1 cellular context compared by ENCODE assay signal in the genomic region with DNA sequence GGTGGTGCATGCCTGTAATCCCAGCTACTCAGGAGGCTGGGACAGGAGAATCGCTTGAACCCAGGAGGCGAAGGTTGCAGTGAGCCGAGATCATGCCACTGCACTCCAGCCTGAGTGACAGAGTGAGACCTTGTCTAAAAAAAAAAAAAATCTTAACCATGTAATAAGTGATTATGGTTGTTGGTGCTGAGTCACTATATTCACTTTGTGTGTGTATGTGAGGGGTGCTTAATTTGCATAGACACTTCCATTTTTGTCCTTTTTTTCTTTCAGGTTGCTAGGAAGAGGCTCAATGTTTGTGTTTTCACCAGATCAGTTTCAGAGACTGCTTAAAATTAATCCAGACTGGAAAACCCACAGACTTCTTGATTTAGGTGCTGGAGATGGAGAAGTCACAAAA.
TF ChIP-seq lines count a peak whose summit lies in the region.

No MANE protein-coding gene starts in this region.

TF ChIP-seq in HEK293, 187 proteins besides CTCF, POLR2A, EP300 and RAD21:
- TF ChIP-seq, protein P1, sequence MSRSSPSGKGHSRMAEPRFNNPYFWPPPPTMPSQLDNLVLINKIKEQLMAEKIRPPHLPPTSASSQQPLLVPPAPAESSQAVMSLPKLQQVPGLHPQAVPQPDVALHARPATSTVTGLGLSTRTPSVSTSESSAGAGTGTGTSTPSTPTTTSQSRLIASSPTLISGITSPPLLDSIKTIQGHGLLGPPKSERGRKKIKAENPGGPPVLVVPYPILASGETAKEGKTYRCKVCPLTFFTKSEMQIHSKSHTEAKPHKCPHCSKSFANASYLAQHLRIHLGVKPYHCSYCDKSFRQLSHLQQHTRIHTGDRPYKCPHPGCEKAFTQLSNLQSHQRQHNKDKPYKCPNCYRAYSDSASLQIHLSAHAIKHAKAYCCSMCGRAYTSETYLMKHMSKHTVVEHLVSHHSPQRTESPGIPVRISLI (tag by site-specific recombination; IDR thresholded peaks at IDR 0.05): 0 out of 2 replicates have a peak, but pooled peaks have one; percentile 30
TF ChIP-seq in HEK293: peak in this region for 1; not testable (repeated sequence) for 186.
